Comparison of ENCODE assay signal across 11 cellular contexts in genomic region chr10:17668435-17669184, GRCh38. TPM values are rescaled to one million over a fixed set of nuclear protein-coding genes. Genes with fewer than 3 reads are reported as not detected.
DNase-seq lines count a peak whose midpoint lies in the region; ATAC-seq, FAIRE-seq and TF ChIP-seq lines count a peak whose summit lies in the region.
"Had no signal": no experiment of that assay in that cellular context is flagged by ENCODE, and none has a peak within 500 bp of the region (broad histone marks: within the 10 kb centered on the region; RNA-seq: fewer than 3 reads in every experiment).

No MANE protein-coding gene starts in this region.

- peak overlapping the region; percentile 6 for H3K4me3 Mint-ChIP-seq in CD8-positive, alpha-beta T cell
- H3K4me3 Mint-ChIP-seq: nephron had no signal

- H3K27ac ChIP-seq in CD8-positive, alpha-beta T cell (ENCODE audit: low read depth, low read length), result no peak overlapping the region
- H3K27ac ChIP-seq in K562 (ENCODE audit: extremely low read depth, low read depth, low read length), result no peak overlapping the region
- no peak overlapping the region for H3K27ac ChIP-seq in ovary
- H3K27ac ChIP-seq in right atrium auricular region, result no peak overlapping the region
- H3K27ac ChIP-seq in uterus, result peak overlapping the region in 1 of 2 donors; percentile 20
- H3K27ac ChIP-seq: HL-60, thyroid gland had no signal

- no peak overlapping the region for H2AFZ ChIP-seq in K562 (ENCODE audit: low read depth, low read length)

- peak; percentile 29 for FAIRE-seq in K562 (lab: Jason Lieb, UNC)

- peak overlapping the region; percentile 15 for H3K27ac Mint-ChIP-seq in CD8-positive, alpha-beta T cell
- H3K27ac Mint-ChIP-seq: nephron had no signal

- no peak for DNase-seq in CD8-positive, alpha-beta T cell
- no peak for DNase-seq in K562 (ENCODE audit: extremely low read depth in 1 of 4, low spot score in 3 of 4)
- DNase-seq in ovary, result no peak
- no peak for DNase-seq in right atrium auricular region (ENCODE audit: low spot score)
- no peak for DNase-seq in uterus
- DNase-seq: thyroid gland had no signal

- no peak for TF ChIP-seq RAD21 in K562 (CRISPR knock-in tag; conservative IDR thresholded peaks at IDR 0.05 in 1 of 2, IDR thresholded peaks at IDR 0.05 in 1 of 2)

- H3K9me1 ChIP-seq in K562 (ENCODE audit: control insufficient read depth, insufficient read depth, low read length), result no peaks in the 10 kb centered on the region

- intact Hi-C loops in CD8-positive, alpha-beta T cell (cut with DNase I, micrococcal nuclease), result no loop called here
- intact Hi-C loops in K562 (cut with micrococcal nuclease) (no loop called here), ovary (cut with DNase I) (loop anchor here in 1 of 4 donors (10.0 kb wide), 1 partner anchor 986 kb away; the partner anchor contains the start of genes ARL5B and NSUN6), uterus (cut with DNase I; ENCODE audit: low total_unique reads) (no loop called here)

- peaks cover 18% of the 10 kb centered on the region for H3K36me3 Mint-ChIP-seq in CD8-positive, alpha-beta T cell

- H3K4me3 ChIP-seq in CD8-positive, alpha-beta T cell (ENCODE audit: low read depth, low read length), result no peak overlapping the region
- H3K4me3 ChIP-seq in K562 (no peak overlapping the region), ovary (no peak overlapping the region), right atrium auricular region (no peak overlapping the region), uterus (no peak overlapping the region)
- H3K4me3 ChIP-seq: thyroid gland had no signal

- CTCF ChIA-PET in CD8-positive, alpha-beta T cell (lab: Charles Lee), result no interaction called here
- CTCF ChIA-PET in K562 (lab: Yijun Ruan, JAX; ENCODE audit: low intra/inter-chr PET ratio), result no interaction called here

- in situ Hi-C loops in K562 (cut with MboI), result no loop called here

- peak; percentile 26 for ATAC-seq in CD8-positive, alpha-beta T cell
- ATAC-seq in GM19351 (IDR thresholded peaks at IDR 0.05; ENCODE audit: unreplicated experiment) (peak; percentile 18), HG03175 (IDR thresholded peaks at IDR 0.05; ENCODE audit: unreplicated experiment) (peak; percentile 9), K562 (peak; percentile 45; the same call in 2 of the 3 replicates), HG03521 (IDR thresholded peaks at IDR 0.05; ENCODE audit: unreplicated experiment) (no peak)

- H3K27me3 Mint-ChIP-seq in CD8-positive, alpha-beta T cell (ENCODE audit: low read depth), result no peaks in the 10 kb centered on the region

- H4K20me1 ChIP-seq in K562 (replicated peaks; ENCODE audit: control insufficient read depth, insufficient read depth, low read length), result peaks cover 5% of the 10 kb centered on the region; the same call in 1 of the 2 replicates

- TF ChIP-seq POLR2A in K562 (conservative IDR thresholded peaks at IDR 0.05) (no peak), ovary (IDR thresholded peaks at IDR 0.05) (no peak), uterus (IDR thresholded peaks at IDR 0.05) (no peak)

- POLR2A ChIA-PET in CD8-positive, alpha-beta T cell (lab: Charles Lee), result no interaction called here
- POLR2A ChIA-PET in K562 (lab: Yijun Ruan, JAX), result interaction anchor here (0.9 to 2.2 kb wide), 2 partner anchors 10 to 15 kb away, joined by 5 to 7 read pairs; no protein-coding TSS in a partner anchor

- H3K4me1 ChIP-seq in CD8-positive, alpha-beta T cell (ENCODE audit: insufficient read depth, low read length), result peaks cover 6% of the 10 kb centered on the region
- H3K4me1 ChIP-seq in K562 (replicated peaks in 1 of 2; ENCODE audit: control insufficient read depth in 2 of 2, insufficient read depth in 2 of 2, low read length in 2 of 2) (peaks cover 0 to 23% of the 10 kb centered on the region in 2 experiments; a peak in 3 of 5 replicates), ovary (ENCODE audit: insufficient read depth) (peaks cover 8% of the 10 kb centered on the region), right atrium auricular region (peaks cover 0 to 48% of the 10 kb centered on the region in 2 donors), uterus (no peaks in the 10 kb centered on the region)

- 59% methylated on average over 6 of the region's 6 CpGs for WGBS in K562 (ENCODE audit: insufficient coverage, low coverage, missing lambda C conversion rate)
- WGBS in ovary, 3 donors, result 83 to 86% (median 84%) methylated on average over 6 of the region's 6 CpGs

- no peak for TF ChIP-seq CTCF in CD8-positive, alpha-beta T cell (IDR thresholded peaks at IDR 0.05)
- TF ChIP-seq CTCF in K562 (IDR thresholded peaks at IDR 0.05 in 2 of 3, conservative IDR thresholded peaks at IDR 0.05 in 1 of 3; ENCODE audit: insufficient read depth in 2 of 3, low read depth in 1 of 3, low read length in 3 of 3) (no peak), ovary (IDR thresholded peaks at IDR 0.05) (no peak), right atrium auricular region (IDR thresholded peaks at IDR 0.05) (no peak), uterus (IDR thresholded peaks at IDR 0.05) (no peak)

- H3K36me3 ChIP-seq in CD8-positive, alpha-beta T cell (ENCODE audit: insufficient read depth, low read length), result no peaks in the 10 kb centered on the region
- H3K36me3 ChIP-seq in K562 (ENCODE audit: control insufficient read depth, insufficient read depth, low read length) (peaks cover 2% of the 10 kb centered on the region; the same call in 1 of the 3 replicates), ovary (no peaks in the 10 kb centered on the region), right atrium auricular region (no peaks in the 10 kb centered on the region), uterus (no peaks in the 10 kb centered on the region)
- H3K36me3 ChIP-seq: thyroid gland had no signal

- no peaks in the 10 kb centered on the region for H3K27me3 ChIP-seq in CD8-positive, alpha-beta T cell (ENCODE audit: insufficient read depth, low read length)
- H3K27me3 ChIP-seq in K562 (ENCODE audit: control insufficient read depth in 2 of 2, insufficient read depth in 2 of 2, low read length in 2 of 2), result no peaks in the 10 kb centered on the region
- H3K27me3 ChIP-seq in ovary, result no peaks in the 10 kb centered on the region
- no peaks in the 10 kb centered on the region for H3K27me3 ChIP-seq in right atrium auricular region
- H3K27me3 ChIP-seq in uterus, result no peaks in the 10 kb centered on the region
- H3K27me3 ChIP-seq: thyroid gland had no signal

- no peaks in the 10 kb centered on the region for H3K9me3 ChIP-seq in CD8-positive, alpha-beta T cell (ENCODE audit: low read length)
- H3K9me3 ChIP-seq in K562 (replicated peaks; ENCODE audit: control insufficient read depth, insufficient read depth, low read depth, low read length) (no peaks in the 10 kb centered on the region), ovary (no peaks in the 10 kb centered on the region), right atrium auricular region (no peaks in the 10 kb centered on the region), uterus (no peaks in the 10 kb centered on the region)
- H3K9me3 ChIP-seq: thyroid gland had no signal

- TF ChIP-seq EP300 in K562 (IDR thresholded peaks at IDR 0.05; ENCODE audit: low read length), result no peak
- TF ChIP-seq EP300 in ovary (IDR thresholded peaks at IDR 0.05), result no peak

- no peaks in the 10 kb centered on the region for H3K9me3 Mint-ChIP-seq in CD8-positive, alpha-beta T cell
- H3K9me3 Mint-ChIP-seq: nephron had no signal

- H3K9ac ChIP-seq in K562 (ENCODE audit: insufficient read depth in 1 of 2, low read depth in 2 of 2, low read length in 2 of 2), result no peak overlapping the region

- no peak overlapping the region for H3K4me2 ChIP-seq in K562 (ENCODE audit: insufficient read depth, low read length)

- H3K79me2 ChIP-seq in K562 (ENCODE audit: control insufficient read depth, insufficient read depth, low read length), result peaks cover 93% of the 10 kb centered on the region

- no TSS peak for BruUV-seq in K562 (replicated peaks; lab: Mats Ljungman, UMichigan)

- peaks cover 64% of the 10 kb centered on the region for H3K4me1 Mint-ChIP-seq in CD8-positive, alpha-beta T cell (ENCODE audit: low read depth)

RNA-seq across cellular contexts. Expression of gene STAM, which starts 24.7 kb away (rescaled TPM):
- 10 to 100 TPM; 44.0 to 47.9 TPM for total RNA-seq in CD8-positive, alpha-beta T cell
- total RNA-seq in K562 (2011; cell fraction: chromatin; rRNA removed; ENCODE audit: low replicate concordance), result 43.5 and 111 TPM in 2 replicates
- total RNA-seq in K562 (2011; cell fraction: nucleolus; rRNA removed), result 26.8 and 30.9 TPM in 2 replicates
- 39.2 and 43.8 TPM in 2 replicates for total RNA-seq in K562 (2011; cell fraction: nucleoplasm; rRNA removed)
- total RNA-seq in K562 (2014; rRNA removed) (13.8 and 19.7 TPM in 2 replicates), K562 (2014; rRNA removed; fragmentation: Illumina TruSeq; extraction: Trizol) (30.9 and 32.5 TPM in 2 replicates), K562 (2015; rRNA removed; fragmentation: Illumina TruSeq; extraction: Trizol) (27.2 and 28.9 TPM in 2 replicates), K562 (2021) (25.1 and 26.7 TPM in 2 replicates), ovary (10 to 100 TPM; 14.4 to 24.7 (median 20.3) TPM), right atrium auricular region (10 to 100 TPM; 28.9 to 38.0 TPM), uterus (10 to 100 TPM in 3 of 4 donors, 1 to 10 TPM in 1; 3.6 to 31.5 (median 19.9) TPM)
- polyA plus RNA-seq in K562 (2011; rRNA removed) (26.4 and 30.5 TPM in 2 replicates), K562 (2014; fragmentation: Illumina TruSeq; extraction: Trizol) (28.7 and 33.5 TPM in 2 replicates), K562 (2014; fragmentation: Nextera tagmentation; extraction: Ambion mirVana) (10 to 100 TPM; 21.3 to 25.9 TPM), K562 (2014; rRNA removed) (17.8 and 20.1 TPM in 2 replicates), ovary (10 to 100 TPM; 10.7 to 24.0 TPM)
- polyA plus RNA-seq in K562 (2011; cell fraction: cytosol; rRNA removed), result 20.9 and 24.4 TPM in 2 replicates
- 26.2 and 37.4 TPM in 2 replicates for polyA plus RNA-seq in K562 (2011; cell fraction: nucleus; rRNA removed)
- 14.6 and 16.2 TPM in 2 replicates for polyA plus RNA-seq in K562 (2012)
- polyA minus RNA-seq in K562 (2011; rRNA and poly(A)+ RNA removed), result 53.1 and 55.6 TPM in 2 replicates
- polyA minus RNA-seq in K562 (2011; cell fraction: cytosol; rRNA and poly(A)+ RNA removed), result 14.7 and 16.5 TPM in 2 replicates
- 43.2 and 79.5 TPM in 2 replicates for polyA minus RNA-seq in K562 (2011; cell fraction: nucleus; rRNA and poly(A)+ RNA removed)

RNA-seq across cellular contexts. Expression of gene HACD1, which starts 51.4 kb away (rescaled TPM):
- not detected for total RNA-seq in CD8-positive, alpha-beta T cell
- total RNA-seq in K562 (2011; cell fraction: chromatin; rRNA removed; ENCODE audit: low replicate concordance), result 2.8 and 4.8 TPM in 2 replicates
- 1.3 and 2.0 TPM in 2 replicates for total RNA-seq in K562 (2011; cell fraction: nucleolus; rRNA removed)
- 3.2 and 4.5 TPM in 2 replicates for total RNA-seq in K562 (2011; cell fraction: nucleoplasm; rRNA removed)
- total RNA-seq in K562 (2014; rRNA removed), result 2.2 and 2.5 TPM in 2 replicates
- total RNA-seq in K562 (2014; rRNA removed; fragmentation: Illumina TruSeq; extraction: Trizol), result 2.0 and 2.4 TPM in 2 replicates
- 2.0 and 2.5 TPM in 2 replicates for total RNA-seq in K562 (2015; rRNA removed; fragmentation: Illumina TruSeq; extraction: Trizol)
- total RNA-seq in K562 (2021), result 1.1 and 2.4 TPM in 2 replicates
- 2.4 and 4.5 TPM in 2 replicates for polyA plus RNA-seq in K562 (2011; rRNA removed)
- 1.5 and 1.7 TPM in 2 replicates for polyA plus RNA-seq in K562 (2011; cell fraction: cytosol; rRNA removed)
- polyA plus RNA-seq in K562 (2011; cell fraction: nucleus; rRNA removed), result 2.4 TPM in 2 replicates
- 2.3 and 2.6 TPM in 2 replicates for polyA plus RNA-seq in K562 (2012)
- polyA plus RNA-seq in K562 (2014; fragmentation: Illumina TruSeq; extraction: Trizol), result 1.8 and 1.9 TPM in 2 replicates
- polyA plus RNA-seq in K562 (2014; fragmentation: Nextera tagmentation; extraction: Ambion mirVana), result 1 to 10 TPM in 1 of 2 experiments, under 1 TPM in 1; 0.99 to 1.0 TPM
- 4.2 and 4.3 TPM in 2 replicates for polyA plus RNA-seq in K562 (2014; rRNA removed)
- 1.2 and 2.1 TPM in 2 replicates for polyA minus RNA-seq in K562 (2011; rRNA and poly(A)+ RNA removed)
- not detected in 2 replicates for polyA minus RNA-seq in K562 (2011; cell fraction: cytosol; rRNA and poly(A)+ RNA removed)
- 0.54 and 1.2 TPM in 2 replicates for polyA minus RNA-seq in K562 (2011; cell fraction: nucleus; rRNA and poly(A)+ RNA removed)
- 10 to 100 TPM in 1 of 7 donors, 1 to 10 TPM in 6; 6.4 to 11.7 (median 7.5) TPM for total RNA-seq in ovary
- polyA plus RNA-seq in ovary, result 10 to 100 TPM in 1 of 2 donors, 1 to 10 TPM in 1; 4.8 to 13.6 TPM
- 100 to 1,000 TPM; 101 to 143 TPM for total RNA-seq in right atrium auricular region
- 10 to 100 TPM in 3 of 4 donors, 1 to 10 TPM in 1; 2.6 to 48.9 (median 18.4) TPM for total RNA-seq in uterus
